Comparison of ENCODE assay signal across 19 cellular contexts in genomic region chr1:183569801-183570200, GRCh38. TPM values are rescaled to one million over a fixed set of nuclear protein-coding genes. Genes with fewer than 3 reads are reported as not detected.
"Had no signal": no experiment of that assay in that cellular context is flagged by ENCODE, and none has a peak within 500 bp of the region (broad histone marks: within the 10 kb centered on the region; RNA-seq: fewer than 3 reads in every experiment).

No MANE protein-coding gene starts in this region.

- H3K36me3 ChIP-seq: ascending aorta, pancreas had no signal

- DNase-seq: activated B cell treated with CpG ODN at 0.5 μM for 24 hours; activated CD4-positive, alpha-beta T cell treated with anti-CD3 and anti-CD28 coated beads for 4 hours; activated naive CD4-positive, alpha-beta T cell treated with anti-CD3 and anti-CD28 coated beads, Interleukin-2, amount 50 U/mL, for 16 hours; activated T-cell treated with anti-CD3 and anti-CD28 coated beads, Interleukin-2, amount 50 U/mL, for 4 hours; cerebellar nuclear complex; effector CD8-positive, alpha-beta T cell; left cardiac atrium; lower lobe of right lung; naive thymus-derived CD8-positive, alpha-beta T cell; pancreas; stimulated activated CD4-positive, alpha-beta T cell treated with anti-CD3 and anti-CD28 coated beads, Interleukin-4, amount 100 ng/mL, for 4 hours; stimulated activated naive CD4-positive, alpha-beta T cell; T-cell; T-helper 9 cell had no signal

- H3K36me3 Mint-ChIP-seq: T-cell had no signal

- ATAC-seq: left cardiac atrium; lower lobe of right lung; naive thymus-derived CD8-positive, alpha-beta T cell; sciatic nerve; T-cell had no signal

- H3K9me3 ChIP-seq: ascending aorta, lower lobe of right lung, pancreas had no signal

- H3K27me3 ChIP-seq: ascending aorta, pancreas had no signal

- H3K9me3 Mint-ChIP-seq: activated B cell treated with CpG ODN at 0.5 μM for 24 hours; activated CD8-positive, alpha-beta T cell treated with anti-CD3 and anti-CD28 coated beads for 36 hours; activated T-cell treated with anti-CD3 and anti-CD28 coated beads, Interleukin-2, amount 50 U/mL, for 4 hours; naive thymus-derived CD8-positive, alpha-beta T cell; T-cell had no signal

- H3K27ac Mint-ChIP-seq: activated B cell treated with CpG ODN at 0.5 μM for 24 hours; activated CD8-positive, alpha-beta T cell treated with anti-CD3 and anti-CD28 coated beads for 36 hours; T-cell had no signal

- H3K4me3 ChIP-seq: ascending aorta, lower lobe of right lung, pancreas had no signal

- H3K27me3 Mint-ChIP-seq: activated B cell treated with CpG ODN at 0.5 μM for 24 hours; activated CD8-positive, alpha-beta T cell treated with anti-CD3 and anti-CD28 coated beads for 36 hours; T-cell had no signal

- H3K4me3 Mint-ChIP-seq: activated B cell treated with CpG ODN at 0.5 μM for 24 hours; activated CD8-positive, alpha-beta T cell treated with anti-CD3 and anti-CD28 coated beads for 36 hours; activated T-cell treated with anti-CD3 and anti-CD28 coated beads, Interleukin-2, amount 50 U/mL, for 4 hours; naive thymus-derived CD8-positive, alpha-beta T cell; T-cell had no signal

- H3K27ac ChIP-seq: ascending aorta, lower lobe of right lung had no signal

RNA-seq across cellular contexts. Expression of gene NCF2, which starts 20.5 kb away (rescaled TPM):
- total RNA-seq: endothelial cell of umbilical vein, fibroblast of villous mesenchyme had no signal
